ENCODE assay signal across 8 cellular contexts in the genomic region with DNA sequence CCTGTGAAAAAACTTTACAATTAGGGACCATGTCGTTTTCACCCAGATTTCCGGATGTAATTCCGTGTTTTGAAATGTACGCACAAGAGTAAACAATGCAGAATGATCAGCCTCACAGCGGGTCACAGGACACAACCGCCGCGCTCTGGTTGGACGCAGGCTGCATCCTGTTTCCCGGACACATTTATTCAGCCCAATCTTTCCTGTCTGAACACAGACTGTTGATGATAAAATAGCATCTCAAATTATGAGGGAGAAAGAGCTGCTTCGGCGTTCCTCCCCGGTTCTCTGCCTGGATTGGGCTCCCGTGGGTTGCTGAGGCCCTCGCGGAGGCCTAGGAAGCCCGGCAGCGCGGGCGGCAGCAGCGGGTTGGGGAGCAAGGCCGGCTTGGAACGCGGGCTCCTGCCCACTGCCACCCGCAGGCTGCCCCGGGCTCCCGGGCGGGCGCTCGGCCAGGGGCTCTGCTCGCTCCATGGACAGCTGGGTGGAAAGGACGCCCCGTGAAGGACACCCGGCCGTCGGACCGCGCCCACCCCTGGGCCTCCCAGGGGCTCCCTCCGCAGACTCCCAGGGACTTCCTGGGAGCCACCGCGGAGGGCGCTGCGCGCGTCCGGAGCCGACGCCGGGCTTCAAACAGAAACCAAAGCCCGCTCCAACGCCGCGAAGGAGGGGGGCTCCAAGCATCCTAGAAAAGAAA.
DNase-seq lines count a peak whose midpoint lies in the region; ATAC-seq and TF ChIP-seq lines count a peak whose summit lies in the region.

No MANE protein-coding gene starts in this region.

- peak overlapping the region; percentile 81 for H3K27ac ChIP-seq in ACC112 (ENCODE audit: low read depth, low read length)

- H3K27me3 Mint-ChIP-seq in activated B cell treated with CpG ODN at 0.5 μM for 24 hours (peaks cover 15% of the 10 kb centered on the region), nephron (ENCODE audit: low read depth) (no peaks in the 10 kb centered on the region)

- intact Hi-C loops in activated B cell treated with CpG ODN at 0.5 μM for 24 hours (cut with micrococcal nuclease) = no loop called here

- no peaks in the 10 kb centered on the region for H3K9me3 Mint-ChIP-seq in activated B cell treated with CpG ODN at 0.5 μM for 24 hours
- H3K9me3 Mint-ChIP-seq in nephron = no peaks in the 10 kb centered on the region

- H3K36me3 Mint-ChIP-seq in activated B cell treated with CpG ODN at 0.5 μM for 24 hours (ENCODE audit: low read depth) = no peaks in the 10 kb centered on the region
- H3K36me3 Mint-ChIP-seq in nephron (ENCODE audit: low read depth) = no peaks in the 10 kb centered on the region

- POLR2A ChIA-PET in activated B cell treated with CpG ODN at 0.5 μM for 24 hours (lab: Charles Lee) = no interaction called here

- peaks cover 3% of the 10 kb centered on the region for H3K4me1 Mint-ChIP-seq in activated B cell treated with CpG ODN at 0.5 μM for 24 hours
- H3K4me1 Mint-ChIP-seq in nephron = peaks cover 40% of the 10 kb centered on the region

- peak overlapping the region; percentile 78 for H3K4me3 ChIP-seq in ACC112 (ENCODE audit: low read depth, low read length)

- H3K4me1 ChIP-seq in ACC112 (ENCODE audit: control insufficient read depth, insufficient read depth, low read length, unreplicated experiment) = peaks cover 6% of the 10 kb centered on the region

- ATAC-seq in GM18502 (IDR thresholded peaks at IDR 0.05; ENCODE audit: poor library complexity, unreplicated experiment) (peak; percentile 91), HG02885 (IDR thresholded peaks at IDR 0.05; ENCODE audit: poor library complexity, unreplicated experiment) (peak; percentile 85), activated B cell treated with CpG ODN at 0.5 μM for 24 hours (ENCODE audit: low read depth) (no peak)

- H3K4me3 Mint-ChIP-seq in activated B cell treated with CpG ODN at 0.5 μM for 24 hours = peak overlapping the region; percentile 59
- peak overlapping the region; percentile 84 to 95 (median 90) for H3K4me3 Mint-ChIP-seq in nephron

- CTCF ChIA-PET in activated B cell treated with CpG ODN at 0.5 μM for 24 hours (lab: Charles Lee) = no interaction called here

- H3K36me3 ChIP-seq in ACC112 (ENCODE audit: insufficient read depth, low read length) = no peaks in the 10 kb centered on the region

- DNase-seq in NCI-H146 treated with DMSO at 0.1 percent for 48 hours (lab: John Stamatoyannopoulos, UW; ENCODE audit: unreplicated experiment) = peak; percentile 50
- no peak for DNase-seq in activated B cell treated with CpG ODN at 0.5 μM for 24 hours
- DNase-seq in globus pallidus (ENCODE audit: low spot score) = peak; percentile 86
- DNase-seq in activated effector memory CD4-positive, alpha-beta T cell treated with Interleukin-2 at 50 U/mL for 16 hours = no peak

- H3K27me3 ChIP-seq in ACC112 (ENCODE audit: insufficient read depth, low read length) = no peaks in the 10 kb centered on the region

- no peak overlapping the region for H3K27ac Mint-ChIP-seq in activated B cell treated with CpG ODN at 0.5 μM for 24 hours
- H3K27ac Mint-ChIP-seq in nephron = peak overlapping the region; percentile 93 to 95 (median 93)

- peak overlapping the region; percentile 94 for H2AFZ ChIP-seq in ACC112 (ENCODE audit: low read length, unreplicated experiment)

- TF ChIP-seq CTCF in activated B cell treated with CpG ODN at 0.5 μM for 24 hours (IDR thresholded peaks at IDR 0.05) (no peak), nephron (IDR thresholded peaks at IDR 0.05; ENCODE audit: unreplicated experiment in 3 of 3) (peak; percentile 43 to 58 (median 53))

- H3K79me2 ChIP-seq in ACC112 (ENCODE audit: control insufficient read depth, insufficient read depth, low read length, unreplicated experiment) = no peaks in the 10 kb centered on the region

Comparison
In these comparisons a context has a peak if more than half of its experiments do, and no peak if none do; other contexts are left out.
1. DNase-seq: peak in NCI-H146 treated with DMSO at 0.1 percent for 48 hours (single experiment) and globus pallidus (single experiment); none in activated B cell treated with CpG ODN at 0.5 μM for 24 hours (single experiment) and activated effector memory CD4-positive, alpha-beta T cell treated with Interleukin-2 at 50 U/mL for 16 hours (single experiment).